In the genomic region with DNA sequence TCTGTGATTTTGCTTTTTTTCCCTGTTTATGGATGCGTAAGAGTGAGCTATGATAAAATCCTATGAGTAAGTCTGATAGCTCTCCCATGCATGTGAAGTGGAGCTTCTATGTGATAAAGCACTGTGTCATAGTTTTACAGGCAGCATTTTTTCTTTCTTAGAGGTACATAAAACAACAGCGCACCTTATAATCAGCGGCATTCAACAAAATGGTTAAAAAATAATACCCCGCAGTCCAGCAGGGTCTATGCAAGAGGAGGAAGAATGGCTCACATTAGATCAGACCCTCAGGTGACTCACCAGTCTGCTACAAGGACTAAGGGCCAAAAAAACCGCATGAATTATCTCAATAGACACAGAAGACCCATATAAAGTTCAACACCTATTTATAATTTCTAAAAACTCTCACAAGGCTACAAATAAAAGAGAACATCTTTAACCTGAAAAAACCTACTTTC, we compare ENCODE assay signal across 26 cellular contexts. TPM values are rescaled to one million over a fixed set of nuclear protein-coding genes. Genes with fewer than 3 reads are reported as not detected.
"Had no signal": no experiment of that assay in that cellular context is flagged by ENCODE, and none has a peak within 500 bp of the region (broad histone marks: within the 10 kb centered on the region; RNA-seq: fewer than 3 reads in every experiment).

No MANE protein-coding gene starts in this region.

- H3K27me3 ChIP-seq: right atrium auricular region had no signal

- H3K27ac ChIP-seq: heart right ventricle, neutrophil, right atrium auricular region, sigmoid colon, skin epidermis, thoracic aorta, transverse colon had no signal

- ATAC-seq: esophagus mucosa; heart right ventricle; left lobe of liver; mucosa of descending colon; naive thymus-derived CD8-positive, alpha-beta T cell; stimulated activated naive B cell treated with anti-CD40 and anti-IgM and Interleukin-4, amounts not matched to agents 10 μg/mL and 1 μg/mL and 100 μg/mL, for 72 hours; stimulated activated naive CD8-positive, alpha-beta T cell treated with anti-CD3 and anti-CD28 coated beads, Interleukin-15, amount 100 ng/mL, for 72 hours had no signal

- H3K27ac Mint-ChIP-seq: stimulated activated naive B cell treated with anti-CD40 and anti-IgM and Interleukin-4, amounts not matched to agents 10 μg/mL and 1 μg/mL and 100 μg/mL, for 72 hours; stimulated activated naive CD8-positive, alpha-beta T cell treated with anti-CD3 and anti-CD28 coated beads, Interleukin-15, amount 100 ng/mL, for 72 hours had no signal

- H3K9me3 Mint-ChIP-seq: naive thymus-derived CD8-positive, alpha-beta T cell; stimulated activated naive B cell treated with anti-CD40 and anti-IgM and Interleukin-4, amounts not matched to agents 10 μg/mL and 1 μg/mL and 100 μg/mL, for 72 hours; stimulated activated naive CD8-positive, alpha-beta T cell treated with anti-CD3 and anti-CD28 coated beads, Interleukin-15, amount 100 ng/mL, for 72 hours had no signal

- H3K4me3 Mint-ChIP-seq: naive thymus-derived CD8-positive, alpha-beta T cell; stimulated activated naive B cell treated with anti-CD40 and anti-IgM and Interleukin-4, amounts not matched to agents 10 μg/mL and 1 μg/mL and 100 μg/mL, for 72 hours; stimulated activated naive CD8-positive, alpha-beta T cell treated with anti-CD3 and anti-CD28 coated beads, Interleukin-15, amount 100 ng/mL, for 72 hours had no signal

- H3K36me3 Mint-ChIP-seq: naive thymus-derived CD8-positive, alpha-beta T cell; stimulated activated naive B cell treated with anti-CD40 and anti-IgM and Interleukin-4, amounts not matched to agents 10 μg/mL and 1 μg/mL and 100 μg/mL, for 72 hours had no signal

- DNase-seq: effector memory CD4-positive, alpha-beta T cell; heart right ventricle; hypothalamus; islet precursor cell; mammary epithelial cell; mucosa of descending colon; naive thymus-derived CD8-positive, alpha-beta T cell; stimulated activated CD4-positive, alpha-beta T cell treated with anti-CD3 and anti-CD28 coated beads, Interleukin-2, amount 100 ng/mL, for 24 hours; stimulated activated CD4-positive, alpha-beta T cell treated with anti-CD3 and anti-CD28 coated beads, Interleukin-4, amount 100 ng/mL, for 4 hours; stimulated activated naive B cell treated with anti-CD40 and anti-IgM and Interleukin-4, amounts not matched to agents 10 μg/mL and 1 μg/mL and 100 μg/mL, for 72 hours; stimulated activated naive CD8-positive, alpha-beta T cell treated with anti-CD3 and anti-CD28 coated beads, Interleukin-15, amount 100 ng/mL, for 72 hours; transverse colon had no signal

- H3K4me3 ChIP-seq: heart right ventricle, mucosa of descending colon, right atrium auricular region, sigmoid colon, skin epidermis, thoracic aorta, transverse colon had no signal

- H3K36me3 ChIP-seq: heart right ventricle, neutrophil, right atrium auricular region, sigmoid colon, thoracic aorta, transverse colon had no signal

- H3K9me3 ChIP-seq: heart right ventricle, mucosa of descending colon, neutrophil, right atrium auricular region, sigmoid colon, thoracic aorta, transverse colon had no signal

RNA-seq across cellular contexts. Expression of a gene that starts 33.0 kb away (rescaled TPM):
- total RNA-seq: esophagus mucosa; lower leg skin; naive thymus-derived CD8-positive, alpha-beta T cell; osteocyte; subcutaneous adipose tissue; thoracic aorta had no signal
- polyA plus RNA-seq: mammary epithelial cell; naive thymus-derived CD8-positive, alpha-beta T cell had no signal

RNA-seq across cellular contexts. Expression of a gene that starts 58.0 kb away (rescaled TPM):
- total RNA-seq: esophagus mucosa; fibroblast of lung; frontal cortex; glomerular endothelial cell; mammary epithelial cell; naive thymus-derived CD8-positive, alpha-beta T cell; osteocyte had no signal
- polyA plus RNA-seq: fibroblast of lung; mammary epithelial cell; naive thymus-derived CD8-positive, alpha-beta T cell; neural cell had no signal
